ENCODE assay signal across 9 cellular contexts in the genomic region with DNA sequence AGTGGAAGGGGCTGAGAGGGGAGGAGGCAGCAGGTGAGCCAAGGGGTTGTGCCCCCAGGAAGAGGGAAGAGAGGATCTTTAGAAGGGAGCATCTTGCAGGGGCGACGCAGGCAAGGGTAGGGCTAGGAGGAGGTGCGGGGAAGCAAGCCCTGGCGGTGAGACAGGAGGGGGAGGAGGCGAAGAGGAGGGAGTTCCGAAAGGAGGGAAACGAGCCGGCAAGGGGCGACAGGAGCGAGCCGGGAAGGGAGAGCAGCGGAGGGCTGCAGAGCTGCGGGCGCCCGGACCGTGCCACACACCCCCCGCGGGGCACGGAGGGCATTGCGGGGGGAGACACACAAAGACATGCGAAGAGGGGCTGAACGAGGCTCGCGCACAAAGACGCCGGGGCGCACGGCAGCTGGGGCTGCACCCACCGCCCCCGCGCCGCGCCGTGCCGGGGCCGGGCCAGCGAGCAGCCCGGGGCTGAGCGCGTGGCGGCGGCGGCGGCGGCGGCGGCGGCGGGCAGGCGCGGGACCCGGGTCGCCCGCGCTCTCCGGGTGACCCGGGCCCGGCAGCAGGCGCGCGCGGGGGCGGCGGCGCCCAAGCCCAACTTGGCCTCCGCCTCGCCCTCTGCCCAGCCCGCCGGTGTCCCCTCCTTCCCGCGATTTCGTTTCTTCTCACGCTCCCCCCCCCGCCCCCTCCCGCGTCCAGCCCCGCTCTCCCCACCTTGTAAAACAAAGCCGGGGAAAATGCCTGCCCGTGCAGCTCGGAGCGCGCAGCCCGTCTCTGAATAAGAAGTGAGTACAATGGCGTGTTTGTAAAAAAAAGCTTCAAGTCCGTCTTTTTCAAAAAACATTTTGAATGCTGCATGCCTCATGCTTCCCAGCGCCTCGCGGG. TPM values are rescaled to one million over a fixed set of nuclear protein-coding genes. Genes with fewer than 3 reads are reported as not detected.
A peak's percentile ranks its signal among the peaks of the same experiment; 100 is the strongest.
DNase-seq lines count a peak whose midpoint lies in the region; ATAC-seq and TF ChIP-seq lines count a peak whose summit lies in the region.
"Had no signal": no experiment of that assay in that cellular context is flagged by ENCODE, and none has a peak within 500 bp of the region (broad histone marks: within the 10 kb centered on the region; RNA-seq: fewer than 3 reads in every experiment).

A gene with protein sequence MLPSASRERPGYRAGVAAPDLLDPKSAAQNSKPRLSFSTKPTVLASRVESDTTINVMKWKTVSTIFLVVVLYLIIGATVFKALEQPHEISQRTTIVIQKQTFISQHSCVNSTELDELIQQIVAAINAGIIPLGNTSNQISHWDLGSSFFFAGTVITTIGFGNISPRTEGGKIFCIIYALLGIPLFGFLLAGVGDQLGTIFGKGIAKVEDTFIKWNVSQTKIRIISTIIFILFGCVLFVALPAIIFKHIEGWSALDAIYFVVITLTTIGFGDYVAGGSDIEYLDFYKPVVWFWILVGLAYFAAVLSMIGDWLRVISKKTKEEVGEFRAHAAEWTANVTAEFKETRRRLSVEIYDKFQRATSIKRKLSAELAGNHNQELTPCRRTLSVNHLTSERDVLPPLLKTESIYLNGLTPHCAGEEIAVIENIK (plus strand): TSS at position 206 of the 876 bp plus-strand sequence. CDS start 649 bp downstream, at position 855.

- TF ChIP-seq CTCF in fibroblast of mammary gland (conservative IDR thresholded peaks at IDR 0.05; ENCODE audit: control insufficient read depth, insufficient read depth, low read depth, low read length) (no peak), psoas muscle (IDR thresholded peaks at IDR 0.05) (no peak)

- H3K36me3 ChIP-seq in psoas muscle (ENCODE audit: insufficient read depth in 1 of 2, low read depth in 1 of 2), result no peaks in the 10 kb centered on the region

- H3K4me3 ChIP-seq in fibroblast of mammary gland (ENCODE audit: control insufficient read depth, low read depth, low read length) (peak within 1 kb of the TSS; percentile 84), psoas muscle (peak within 1 kb of the TSS; percentile 58)
- H3K4me3 ChIP-seq: lung had no signal

- intact Hi-C loops in psoas muscle (cut with DNase I), result no loop called here

- DNase-seq in NCI-H82 (lab: John Stamatoyannopoulos, UW), result peak; percentile 80
- DNase-seq in fibroblast of mammary gland (ENCODE audit: low read depth), result peak; percentile 56
- DNase-seq in psoas muscle, result peak; percentile 19 to 50

- no peaks in the 10 kb centered on the region for H3K4me1 ChIP-seq in psoas muscle

- no peak within 1 kb of the TSS for H3K27ac ChIP-seq in psoas muscle

- 0 to 1% (median 0%) methylated on average over 28 to 85 of the region's 88 CpGs for WGBS in psoas muscle, 3 donors

- peaks cover 3 to 35% (median 5%) of the 10 kb centered on the region in 3 donors for H3K27me3 ChIP-seq in psoas muscle (ENCODE audit: insufficient read depth in 3 of 3, low read length in 2 of 3)

- H3K9me3 ChIP-seq in psoas muscle, result no peaks in the 10 kb centered on the region

- ATAC-seq in GM18868 (IDR thresholded peaks at IDR 0.05; ENCODE audit: unreplicated experiment), result peak; percentile 42
- peak in 2 of 4 donors; percentile 27 to 45 for ATAC-seq in psoas muscle
- no peak for ATAC-seq in HG03097 (IDR thresholded peaks at IDR 0.05; ENCODE audit: low FRiP score, unreplicated experiment)
- no peak for ATAC-seq in GM21825 (IDR thresholded peaks at IDR 0.05; ENCODE audit: unreplicated experiment)
- no peak for ATAC-seq in GM18873 (IDR thresholded peaks at IDR 0.05; ENCODE audit: low FRiP score, unreplicated experiment)
- ATAC-seq in esophagus mucosa, result no peak

RNA-seq across cellular contexts. Expression of the gene that starts here (rescaled TPM):
- total RNA-seq in psoas muscle (1 to 10 TPM in 2 of 4 donors, under 1 TPM in 2; 0.37 to 1.7 (median 1.1) TPM), esophagus mucosa (0.08 TPM)
- 1 to 10 TPM in 1 of 3 donors, under 1 TPM in 2; 0.03 to 2.1 (median 0.24) TPM for polyA plus RNA-seq in psoas muscle
